Comparison of ENCODE assay signal across 16 cellular contexts in genomic region chr11:103947566-103947919, GRCh38.
A peak's percentile ranks its signal among the peaks of the same experiment; 100 is the strongest.
DNase-seq lines count a peak whose midpoint lies in the region; ATAC-seq and TF ChIP-seq lines count a peak whose summit lies in the region.
"Had no signal": no experiment of that assay in that cellular context is flagged by ENCODE, and none has a peak within 500 bp of the region (broad histone marks: within the 10 kb centered on the region; RNA-seq: fewer than 3 reads in every experiment).

No MANE protein-coding gene starts in this region.

- TF ChIP-seq EP300 in sigmoid colon (IDR thresholded peaks at IDR 0.05): no peak

- H3K4me1 ChIP-seq in sigmoid colon: peaks cover 0 to 21% (median 14%) of the 10 kb centered on the region in 4 donors

- H3K9me3 ChIP-seq in sigmoid colon: no peaks in the 10 kb centered on the region
- H3K9me3 ChIP-seq: BLaER1 treated with 17β-estradiol and CSF1 and Interleukin-3, amounts not matched to agents 10 nM and 100 nM; mucosa of descending colon had no signal

- 52 to 66% methylated on average over 2 of the region's 2 CpGs for WGBS in sigmoid colon, 2 donors

- H3K27ac ChIP-seq in sigmoid colon: peak overlapping the region in 1 of 4 donors; percentile 43
- H3K27ac ChIP-seq: BLaER1 treated with 17β-estradiol and CSF1 and Interleukin-3, amounts not matched to agents 10 nM and 100 nM had no signal

- H3K36me3 ChIP-seq in sigmoid colon: no peaks in the 10 kb centered on the region
- H3K36me3 ChIP-seq: BLaER1 treated with 17β-estradiol and CSF1 and Interleukin-3, amounts not matched to agents 10 nM and 100 nM had no signal

- ATAC-seq in SK-N-SH treated with all-trans-retinoic acid at 6 μM for 48 hours (peak; percentile 34; the same call in 2 of the 3 replicates), HG03521 (IDR thresholded peaks at IDR 0.05; ENCODE audit: unreplicated experiment) (no peak)
- ATAC-seq: activated T-cell treated with anti-CD3 and anti-CD28 coated beads, Interleukin-2, amount 50 U/mL, for 72 hours; mucosa of descending colon had no signal

- intact Hi-C loops in sigmoid colon (cut with DNase I): no loop called here

- H3K4me3 ChIP-seq in fibroblast of pulmonary artery (replicated peaks; ENCODE audit: low read depth, low read length): no peak overlapping the region
- no peak overlapping the region for H3K4me3 ChIP-seq in sigmoid colon
- H3K4me3 ChIP-seq: BLaER1 treated with 17β-estradiol and CSF1 and Interleukin-3, amounts not matched to agents 10 nM and 100 nM; mucosa of descending colon had no signal

- TF ChIP-seq CTCF in fibroblast of pulmonary artery (IDR thresholded peaks at IDR 0.05; ENCODE audit: low read length, missing control alignments): no peak
- no peak for TF ChIP-seq CTCF in sigmoid colon (IDR thresholded peaks at IDR 0.05)

- no peak for TF ChIP-seq POLR2A in sigmoid colon (IDR thresholded peaks at IDR 0.05)

- DNase-seq in GM03348 (ENCODE audit: low spot score) (peak; percentile 56), fibroblast of pulmonary artery (ENCODE audit: low read depth) (peak; percentile 67), renal cortical epithelial cell (ENCODE audit: low read depth) (peak; percentile 63), RKO (ENCODE audit: low spot score) (no peak), putamen (ENCODE audit: low spot score) (no peak), sigmoid colon (no peak)
- DNase-seq: activated CD4-positive, alpha-beta T cell treated with anti-CD3 and anti-CD28 coated beads, Interleukin-2, amount 50 U/mL, for 1 hour; activated T-cell treated with anti-CD3 and anti-CD28 coated beads, Interleukin-2, amount 50 U/mL, for 72 hours; DMS53; glutamatergic neuron; mucosa of descending colon; NCI-H2081 treated with DMSO at 0.1 percent for 48 hours; SHP77 treated with DMSO at 0.1 percent for 48 hours had no signal

- no peaks in the 10 kb centered on the region for H3K27me3 ChIP-seq in sigmoid colon
- H3K27me3 ChIP-seq: BLaER1 treated with 17β-estradiol and CSF1 and Interleukin-3, amounts not matched to agents 10 nM and 100 nM had no signal

TF ChIP-seq in SK-N-SH treated with all-trans-retinoic acid at 6 μM for 48 hours, 23 proteins besides CTCF, POLR2A, EP300 and RAD21:
- TF ChIP-seq ZNF565 (CRISPR knock-in tag; conservative IDR thresholded peaks at IDR 0.05; ENCODE audit: low read depth) (no peak), TSHZ2 (CRISPR knock-in tag; IDR thresholded peaks at IDR 0.05) (no peak), ISL1 (CRISPR knock-in tag; IDR thresholded peaks at IDR 0.05) (0 out of 2 replicates have a peak, but pooled peaks have one; percentile 0)

Comparison
In these comparisons a context has a peak if more than half of its experiments do, and no peak if none do; other contexts are left out.
1. DNase-seq: peak in GM03348 (single experiment), fibroblast of pulmonary artery (single experiment) and renal cortical epithelial cell (single experiment); none in RKO (single experiment), putamen (single experiment) and sigmoid colon (single experiment).